In genomic region chr1:230066036-230066435, GRCh38 we compare ENCODE assay signal across 8 cellular contexts. TPM values are rescaled to one million over a fixed set of nuclear protein-coding genes. Genes with fewer than 3 reads are reported as not detected.
A peak's percentile ranks its signal among the peaks of the same experiment; 100 is the strongest.
DNase-seq lines count a peak whose midpoint lies in the region; ATAC-seq and TF ChIP-seq lines count a peak whose summit lies in the region.

No MANE protein-coding gene starts in this region.

- H3K9me3 Mint-ChIP-seq in endothelial cell (ENCODE audit: unreplicated experiment) = no peaks in the 10 kb centered on the region

- peaks cover 13% of the 10 kb centered on the region for H3K4me1 Mint-ChIP-seq in endothelial cell (ENCODE audit: unreplicated experiment)

- H3K4me3 ChIP-seq in GM12864 (ENCODE audit: low read depth, low read length) = peak overlapping the region; percentile 60; the same call in 1 of the 2 replicates
- peak overlapping the region; percentile 87 for H3K4me3 ChIP-seq in OCI-LY3 (ENCODE audit: low read length)
- peak overlapping the region; percentile 62 for H3K4me3 ChIP-seq in rectal smooth muscle tissue (ENCODE audit: low read length)

- peaks cover 9% of the 10 kb centered on the region for H3K27me3 Mint-ChIP-seq in endothelial cell (ENCODE audit: unreplicated experiment)

- peaks cover 3% of the 10 kb centered on the region for H3K36me3 Mint-ChIP-seq in endothelial cell (ENCODE audit: low read depth, unreplicated experiment)

- H3K9ac ChIP-seq in OCI-LY3 (ENCODE audit: low read length) = peak overlapping the region; percentile 74
- no peak overlapping the region for H3K9ac ChIP-seq in rectal smooth muscle tissue (ENCODE audit: low read length)

- peaks cover 29% of the 10 kb centered on the region for H4K20me1 ChIP-seq in OCI-LY3 (ENCODE audit: insufficient read depth, low read length)

- H3K4me3 Mint-ChIP-seq in endothelial cell (ENCODE audit: unreplicated experiment) = peak overlapping the region; percentile 90

- H3K27ac Mint-ChIP-seq in endothelial cell (ENCODE audit: unreplicated experiment) = peak overlapping the region; percentile 72

- H3K4me2 ChIP-seq in OCI-LY3 (ENCODE audit: low read length) = peak overlapping the region; percentile 92

- peaks cover 6% of the 10 kb centered on the region for H3K9me3 ChIP-seq in OCI-LY3 (ENCODE audit: insufficient read depth, low read length)

- H3K36me3 ChIP-seq in OCI-LY3 (replicated peaks; ENCODE audit: low read depth, low read length) (no peaks in the 10 kb centered on the region), rectal smooth muscle tissue (ENCODE audit: control insufficient read depth, insufficient read depth, low read length) (no peaks in the 10 kb centered on the region)

- ATAC-seq in GM19397 (IDR thresholded peaks at IDR 0.05; ENCODE audit: unreplicated experiment) (no peak), GM18502 (IDR thresholded peaks at IDR 0.05; ENCODE audit: poor library complexity, unreplicated experiment) (no peak), HG03135 (IDR thresholded peaks at IDR 0.05; ENCODE audit: unreplicated experiment) (no peak)

- TF ChIP-seq CTCF in GM12864 (IDR thresholded peaks at IDR 0.05; ENCODE audit: low read depth, low read length, missing control alignments) (no peak), OCI-LY3 (IDR thresholded peaks at IDR 0.05; ENCODE audit: low read depth, low read length) (no peak), endothelial cell (IDR thresholded peaks at IDR 0.05; ENCODE audit: unreplicated experiment) (no peak)

- no peak for DNase-seq in GM12864 (ENCODE audit: low read depth)
- DNase-seq in endothelial cell (ENCODE audit: low spot score) = no peak
- no peak for DNase-seq in NCI-H446 (lab: John Stamatoyannopoulos, UW)

- H3K27ac ChIP-seq in OCI-LY3 (ENCODE audit: low read length) (peak overlapping the region; percentile 40), rectal smooth muscle tissue (ENCODE audit: low read depth, low read length) (peak overlapping the region; percentile 51)

- peaks cover 37% of the 10 kb centered on the region for H3K79me2 ChIP-seq in OCI-LY3 (ENCODE audit: low read length)

- H3K27me3 ChIP-seq in OCI-LY3 (ENCODE audit: low read depth, low read length) = peaks cover 14% of the 10 kb centered on the region
- no peaks in the 10 kb centered on the region for H3K27me3 ChIP-seq in rectal smooth muscle tissue (ENCODE audit: control insufficient read depth, insufficient read depth, low read length)

- H3K4me1 ChIP-seq in OCI-LY3 (ENCODE audit: low read length) (peaks cover 19% of the 10 kb centered on the region), rectal smooth muscle tissue (ENCODE audit: control insufficient read depth, insufficient read depth, low read length) (peaks cover 7% of the 10 kb centered on the region)

- H2AFZ ChIP-seq in OCI-LY3 (ENCODE audit: low read depth, low read length) = peak overlapping the region; percentile 81

RNA-seq across cellular contexts. Expression of gene GALNT2, which starts 1.0 kb away (rescaled TPM):
- 74.8 TPM for total RNA-seq in endothelial cell (ENCODE audit: unreplicated experiment)
